In the genomic region with DNA sequence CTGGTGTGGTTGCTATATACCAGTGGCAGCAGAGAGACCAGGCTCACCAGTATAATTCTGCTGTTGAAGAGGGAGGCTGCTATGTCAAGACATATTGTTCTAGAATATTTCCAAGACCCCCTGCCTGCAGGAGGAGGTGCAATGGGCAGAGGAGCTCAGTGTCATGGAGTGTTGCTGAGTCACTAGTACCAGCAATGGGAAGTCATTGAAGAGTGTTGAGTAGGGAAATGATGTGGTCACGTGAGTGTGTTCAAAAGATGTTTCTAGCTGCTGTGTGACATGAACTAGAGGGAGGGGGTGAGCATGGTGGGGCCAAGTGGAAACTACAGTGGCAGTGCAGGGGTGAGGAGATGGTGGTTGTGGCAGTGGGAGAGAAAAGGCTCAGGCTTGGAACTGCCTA, we compare ENCODE assay signal across 14 cellular contexts.
DNase-seq lines count a peak whose midpoint lies in the region; ATAC-seq, FAIRE-seq and TF ChIP-seq lines count a peak whose summit lies in the region.
"Had no signal": no experiment of that assay in that cellular context is flagged by ENCODE, and none has a peak within 500 bp of the region (broad histone marks: within the 10 kb centered on the region; RNA-seq: fewer than 3 reads in every experiment).

No MANE protein-coding gene starts in this region.

- WGBS in A549 (ENCODE audit: missing lambda C conversion rate): 81% methylated on average over 1 of the region's 1 CpG
- WGBS in gastroesophageal sphincter (ENCODE audit: low coverage in 1 of 2), 2 donors: 60 to 67% methylated on average over 1 of the region's 1 CpG
- WGBS in stomach, 5 donors: 59 to 84% (median 64%) methylated on average over 1 of the region's 1 CpG

- H3K36me3 Mint-ChIP-seq in mesothelial cell of epicardium: no peaks in the 10 kb centered on the region
- H3K36me3 Mint-ChIP-seq: immature natural killer cell had no signal

- TF ChIP-seq POLR2A in A549 (IDR thresholded peaks at IDR 0.05; ENCODE audit: low read length): no peak
- TF ChIP-seq POLR2A in gastroesophageal sphincter (IDR thresholded peaks at IDR 0.05): no peak
- TF ChIP-seq POLR2A in stomach (IDR thresholded peaks at IDR 0.05): no peak

- intact Hi-C loops in stomach (cut with DNase I; ENCODE audit: low total_unique reads): no loop called here

- TF ChIP-seq EP300 in A549 (IDR thresholded peaks at IDR 0.05) (no peak), gastroesophageal sphincter (IDR thresholded peaks at IDR 0.05) (no peak), stomach (IDR thresholded peaks at IDR 0.05) (no peak)

- no peak overlapping the region for H3K4me3 ChIP-seq in A549
- no peak overlapping the region for H3K4me3 ChIP-seq in gastroesophageal sphincter
- no peak overlapping the region for H3K4me3 ChIP-seq in stomach
- H3K4me3 ChIP-seq: MG63, psoas muscle, thyroid gland had no signal

- H3K4me2 ChIP-seq in A549: no peak overlapping the region

- peaks cover 6% of the 10 kb centered on the region for H3K4me1 Mint-ChIP-seq in mesothelial cell of epicardium
- H3K4me1 Mint-ChIP-seq: immature natural killer cell had no signal

- TF ChIP-seq CTCF in A549 (IDR thresholded peaks at IDR 0.05) (no peak), gastroesophageal sphincter (IDR thresholded peaks at IDR 0.05) (no peak), mesothelial cell of epicardium (IDR thresholded peaks at IDR 0.05; ENCODE audit: unreplicated experiment) (no peak), stomach (IDR thresholded peaks at IDR 0.05) (no peak)

- TF ChIP-seq RAD21 in A549 (conservative IDR thresholded peaks at IDR 0.05 in 1 of 2, IDR thresholded peaks at IDR 0.05 in 1 of 2): no peak

- 0 out of 6 replicates have a peak overlapping the region, but pooled peaks of 1 of the 2 experiments have one; percentile 33 for H3K27ac ChIP-seq in A549
- peak overlapping the region in 1 of 4 donors; percentile 54 for H3K27ac ChIP-seq in gastroesophageal sphincter
- no peak overlapping the region for H3K27ac ChIP-seq in stomach
- H3K27ac ChIP-seq: psoas muscle had no signal

- no peak overlapping the region for H3K27ac Mint-ChIP-seq in mesothelial cell of epicardium
- H3K27ac Mint-ChIP-seq: immature natural killer cell had no signal

- CTCF ChIA-PET in A549 (lab: Yijun Ruan, JAX): interaction anchor here (0.6 kb wide), 1 partner anchor 1540 kb away, joined by 3 read pairs; no protein-coding TSS in a partner anchor

- H3K27me3 ChIP-seq in gastroesophageal sphincter (no peaks in the 10 kb centered on the region), stomach (no peaks in the 10 kb centered on the region)
- H3K27me3 ChIP-seq: MG63, thyroid gland had no signal

- no peaks in the 10 kb centered on the region for H3K36me3 ChIP-seq in gastroesophageal sphincter
- no peaks in the 10 kb centered on the region for H3K36me3 ChIP-seq in stomach
- H3K36me3 ChIP-seq: thyroid gland had no signal

- H3K9me3 ChIP-seq in A549: no peaks in the 10 kb centered on the region
- no peaks in the 10 kb centered on the region for H3K9me3 ChIP-seq in gastroesophageal sphincter
- no peaks in the 10 kb centered on the region for H3K9me3 ChIP-seq in stomach
- H3K9me3 ChIP-seq: MG63, psoas muscle, thyroid gland had no signal

- POLR2A ChIA-PET in A549 (lab: Yijun Ruan, JAX): no interaction called here

- no peaks in the 10 kb centered on the region for H3K27me3 Mint-ChIP-seq in mesothelial cell of epicardium (ENCODE audit: low read depth)

- ATAC-seq in A549 (peak; percentile 19 to 31; a peak in 2 of 6 replicates), GM18502 (IDR thresholded peaks at IDR 0.05; ENCODE audit: poor library complexity, unreplicated experiment) (peak; percentile 45), gastroesophageal sphincter (peak; percentile 19)
- ATAC-seq: psoas muscle had no signal

- FAIRE-seq in A549 (lab: Jason Lieb, UNC) (no peak), RCC 7860 (lab: Jason Lieb, UNC) (no peak)

- H3K9me3 Mint-ChIP-seq in mesothelial cell of epicardium: no peaks in the 10 kb centered on the region

- no peak overlapping the region for H3K4me3 Mint-ChIP-seq in mesothelial cell of epicardium
- H3K4me3 Mint-ChIP-seq: immature natural killer cell had no signal

- DNase-seq in A549 (ENCODE audit: low read depth in 1 of 2, low spot score in 1 of 2) (no peak), RCC 7860 (ENCODE audit: low spot score) (peak; percentile 30), mesothelial cell of epicardium (ENCODE audit: low spot score in 2 of 2, unreplicated experiment in 2 of 2) (no peak), SW 1271 (lab: John Stamatoyannopoulos, UW) (no peak), GM19240 (ENCODE audit: insufficient read length, low spot score) (no peak), stomach (no peak)
- DNase-seq: immature natural killer cell, MG63, NCI-H226, psoas muscle, T-helper 1 cell, thyroid gland had no signal

- H3K4me1 ChIP-seq in A549 (peaks cover 19% of the 10 kb centered on the region), gastroesophageal sphincter (peaks cover 0 to 12% (median 0%) of the 10 kb centered on the region in 3 donors), stomach (peaks cover 0 to 18% (median 9%) of the 10 kb centered on the region in 4 donors)
- H3K4me1 ChIP-seq: psoas muscle had no signal

TF ChIP-seq in A549, 52 proteins besides CTCF, POLR2A, EP300 and RAD21:
- no peak for TF ChIP-seq ZC3H11A (IDR thresholded peaks at IDR 0.05)
- TF ChIP-seq, protein P1, sequence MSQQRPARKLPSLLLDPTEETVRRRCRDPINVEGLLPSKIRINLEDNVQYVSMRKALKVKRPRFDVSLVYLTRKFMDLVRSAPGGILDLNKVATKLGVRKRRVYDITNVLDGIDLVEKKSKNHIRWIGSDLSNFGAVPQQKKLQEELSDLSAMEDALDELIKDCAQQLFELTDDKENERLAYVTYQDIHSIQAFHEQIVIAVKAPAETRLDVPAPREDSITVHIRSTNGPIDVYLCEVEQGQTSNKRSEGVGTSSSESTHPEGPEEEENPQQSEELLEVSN (IDR thresholded peaks at IDR 0.05; ENCODE audit: borderline replicate concordance, low read depth): no peak
- TF ChIP-seq BHLHE40 (IDR thresholded peaks at IDR 0.05; ENCODE audit: low read depth, low read length): no peak
- no peak for TF ChIP-seq HEYL (CRISPR knock-in tag; IDR thresholded peaks at IDR 0.05)
- TF ChIP-seq CBX2 (IDR thresholded peaks at IDR 0.05; ENCODE audit: borderline replicate concordance, low read depth): no peak
- TF ChIP-seq KDM5A (IDR thresholded peaks at IDR 0.05): no peak
- TF ChIP-seq MAZ (IDR thresholded peaks at IDR 0.05; ENCODE audit: borderline replicate concordance, low read depth, low read length): no peak
- TF ChIP-seq CBX8 (IDR thresholded peaks at IDR 0.05): no peak
TF ChIP-seq in A549: peak in this region for 0.
